Comparison of ENCODE assay signal across 1 cellular context in the genomic region with DNA sequence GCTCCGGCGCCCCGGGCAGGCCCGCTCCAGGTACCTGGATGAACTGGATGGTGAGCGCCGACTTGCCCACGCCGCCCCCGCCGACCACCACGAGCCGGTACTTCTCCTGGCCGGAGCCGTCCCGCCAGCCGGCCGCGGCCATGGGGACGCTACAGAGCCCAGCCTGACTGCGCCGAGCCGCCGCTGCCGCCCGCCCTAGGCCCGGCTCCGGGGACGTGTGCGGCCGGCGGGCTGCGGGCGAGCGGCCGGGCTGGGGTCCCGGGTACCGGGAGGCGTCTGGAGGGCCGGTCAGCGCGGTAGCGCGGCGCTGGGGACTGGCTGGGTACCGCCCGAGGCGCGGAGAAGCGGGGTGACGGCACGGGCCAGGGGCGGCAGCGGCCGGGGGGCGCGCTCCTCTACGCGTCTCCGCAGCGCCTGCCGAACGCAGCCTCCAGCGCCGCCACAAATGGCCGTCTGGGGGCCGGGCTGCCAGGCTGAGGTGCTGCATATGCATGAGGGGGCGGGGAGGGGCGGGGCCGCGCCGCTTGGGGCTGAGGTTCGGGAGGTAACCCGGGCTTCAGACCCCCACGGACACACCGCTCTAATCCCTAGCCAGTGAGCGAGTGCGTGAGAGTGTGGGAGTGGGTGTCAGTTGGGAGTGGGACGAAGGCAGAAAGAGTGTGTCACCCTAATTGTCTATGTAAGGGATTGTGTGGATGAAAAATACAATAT.
A peak's percentile ranks its signal among the peaks of the same experiment; 100 is the strongest.
TF ChIP-seq lines count a peak whose summit lies in the region.

A gene (minus strand): TSS at position 455 of the 711 bp plus-strand sequence. CDS start 313 bp downstream, at position 142.

TF ChIP-seq in HepG2, 621 proteins besides CTCF, POLR2A, EP300 and RAD21 (continued from another document and continues in another):
- TF ChIP-seq, protein P1, sequence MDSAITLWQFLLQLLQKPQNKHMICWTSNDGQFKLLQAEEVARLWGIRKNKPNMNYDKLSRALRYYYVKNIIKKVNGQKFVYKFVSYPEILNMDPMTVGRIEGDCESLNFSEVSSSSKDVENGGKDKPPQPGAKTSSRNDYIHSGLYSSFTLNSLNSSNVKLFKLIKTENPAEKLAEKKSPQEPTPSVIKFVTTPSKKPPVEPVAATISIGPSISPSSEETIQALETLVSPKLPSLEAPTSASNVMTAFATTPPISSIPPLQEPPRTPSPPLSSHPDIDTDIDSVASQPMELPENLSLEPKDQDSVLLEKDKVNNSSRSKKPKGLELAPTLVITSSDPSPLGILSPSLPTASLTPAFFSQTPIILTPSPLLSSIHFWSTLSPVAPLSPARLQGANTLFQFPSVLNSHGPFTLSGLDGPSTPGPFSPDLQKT (CRISPR knock-in tag; IDR thresholded peaks at IDR 0.05; ENCODE audit: borderline replicate concordance) = no peak
- TF ChIP-seq, protein P2, sequence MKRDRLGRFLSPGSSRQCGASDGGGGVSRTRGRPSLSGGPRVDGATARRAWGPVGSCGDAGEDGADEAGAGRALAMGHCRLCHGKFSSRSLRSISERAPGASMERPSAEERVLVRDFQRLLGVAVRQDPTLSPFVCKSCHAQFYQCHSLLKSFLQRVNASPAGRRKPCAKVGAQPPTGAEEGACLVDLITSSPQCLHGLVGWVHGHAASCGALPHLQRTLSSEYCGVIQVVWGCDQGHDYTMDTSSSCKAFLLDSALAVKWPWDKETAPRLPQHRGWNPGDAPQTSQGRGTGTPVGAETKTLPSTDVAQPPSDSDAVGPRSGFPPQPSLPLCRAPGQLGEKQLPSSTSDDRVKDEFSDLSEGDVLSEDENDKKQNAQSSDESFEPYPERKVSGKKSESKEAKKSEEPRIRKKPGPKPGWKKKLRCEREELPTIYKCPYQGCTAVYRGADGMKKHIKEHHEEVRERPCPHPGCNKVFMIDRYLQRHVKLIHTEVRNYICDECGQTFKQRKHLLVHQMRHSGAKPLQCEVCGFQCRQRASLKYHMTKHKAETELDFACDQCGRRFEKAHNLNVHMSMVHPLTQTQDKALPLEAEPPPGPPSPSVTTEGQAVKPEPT (CRISPR knock-in tag; IDR thresholded peaks at IDR 0.05; ENCODE audit: low read depth) = no peak
- TF ChIP-seq GATA4 (IDR thresholded peaks at IDR 0.05; ENCODE audit: borderline replicate concordance, low read depth) (peak; percentile 53; the same call in 1 of the 2 replicates), HCFC1 (IDR thresholded peaks at IDR 0.05; ENCODE audit: low read depth, low read length) (no peak), NFIB (CRISPR knock-in tag; IDR thresholded peaks at IDR 0.05; ENCODE audit: borderline replicate concordance) (no peak), ZNF883 (CRISPR knock-in tag; IDR thresholded peaks at IDR 0.05; ENCODE audit: not compliant biosample characterization) (no peak), ZNF709 (CRISPR knock-in tag; IDR thresholded peaks at IDR 0.05) (0 out of 2 replicates have a peak, but pooled peaks have one; percentile 39), ZNF251 (CRISPR knock-in tag; IDR thresholded peaks at IDR 0.05) (no peak), TGIF2 (CRISPR knock-in tag; IDR thresholded peaks at IDR 0.05) (no peak), ZNF781 (CRISPR knock-in tag; IDR thresholded peaks at IDR 0.05; ENCODE audit: borderline replicate concordance, not compliant biosample characterization) (no peak), ZIK1 (CRISPR knock-in tag; IDR thresholded peaks at IDR 0.05; ENCODE audit: borderline replicate concordance, low read depth) (no peak), JARID2 (CRISPR knock-in tag; IDR thresholded peaks at IDR 0.05; ENCODE audit: insufficient replicate concordance) (no peak), SOX5 (CRISPR knock-in tag; IDR thresholded peaks at IDR 0.05; ENCODE audit: borderline replicate concordance) (no peak), PCBP1 (IDR thresholded peaks at IDR 0.05; ENCODE audit: borderline replicate concordance, low read depth, low read length) (no peak), WIZ (CRISPR knock-in tag; IDR thresholded peaks at IDR 0.05) (no peak; the same call in 1 of the 2 replicates), LCORL (IDR thresholded peaks at IDR 0.05) (no peak), LCORL (CRISPR knock-in tag; IDR thresholded peaks at IDR 0.05) (no peak), SUZ12 (IDR thresholded peaks at IDR 0.05; ENCODE audit: low read depth, low read length) (no peak), ARNT2 (CRISPR knock-in tag; IDR thresholded peaks at IDR 0.05; ENCODE audit: low read depth) (no peak), SOX6 (IDR thresholded peaks at IDR 0.05) (no peak), SOX6 (CRISPR knock-in tag; IDR thresholded peaks at IDR 0.05) (0 out of 2 replicates have a peak, but pooled peaks have one; percentile 11), ATF7 (IDR thresholded peaks at IDR 0.05) (no peak), ATF7 (CRISPR knock-in tag; IDR thresholded peaks at IDR 0.05) (no peak), EEA1 (CRISPR knock-in tag; IDR thresholded peaks at IDR 0.05; ENCODE audit: borderline replicate concordance) (no peak), RXRB (CRISPR knock-in tag; IDR thresholded peaks at IDR 0.05; ENCODE audit: borderline replicate concordance) (no peak), HIVEP1 (CRISPR knock-in tag; IDR thresholded peaks at IDR 0.05) (no peak), SP1 (IDR thresholded peaks at IDR 0.05) (no peak), SP1 (CRISPR knock-in tag; IDR thresholded peaks at IDR 0.05) (peak; percentile 77; the same call in 1 of the 2 replicates), SAFB2 (CRISPR knock-in tag; IDR thresholded peaks at IDR 0.05; ENCODE audit: borderline replicate concordance, low read depth) (peak; percentile 75; the same call in 1 of the 2 replicates)
- TF ChIP-seq, protein P3, sequence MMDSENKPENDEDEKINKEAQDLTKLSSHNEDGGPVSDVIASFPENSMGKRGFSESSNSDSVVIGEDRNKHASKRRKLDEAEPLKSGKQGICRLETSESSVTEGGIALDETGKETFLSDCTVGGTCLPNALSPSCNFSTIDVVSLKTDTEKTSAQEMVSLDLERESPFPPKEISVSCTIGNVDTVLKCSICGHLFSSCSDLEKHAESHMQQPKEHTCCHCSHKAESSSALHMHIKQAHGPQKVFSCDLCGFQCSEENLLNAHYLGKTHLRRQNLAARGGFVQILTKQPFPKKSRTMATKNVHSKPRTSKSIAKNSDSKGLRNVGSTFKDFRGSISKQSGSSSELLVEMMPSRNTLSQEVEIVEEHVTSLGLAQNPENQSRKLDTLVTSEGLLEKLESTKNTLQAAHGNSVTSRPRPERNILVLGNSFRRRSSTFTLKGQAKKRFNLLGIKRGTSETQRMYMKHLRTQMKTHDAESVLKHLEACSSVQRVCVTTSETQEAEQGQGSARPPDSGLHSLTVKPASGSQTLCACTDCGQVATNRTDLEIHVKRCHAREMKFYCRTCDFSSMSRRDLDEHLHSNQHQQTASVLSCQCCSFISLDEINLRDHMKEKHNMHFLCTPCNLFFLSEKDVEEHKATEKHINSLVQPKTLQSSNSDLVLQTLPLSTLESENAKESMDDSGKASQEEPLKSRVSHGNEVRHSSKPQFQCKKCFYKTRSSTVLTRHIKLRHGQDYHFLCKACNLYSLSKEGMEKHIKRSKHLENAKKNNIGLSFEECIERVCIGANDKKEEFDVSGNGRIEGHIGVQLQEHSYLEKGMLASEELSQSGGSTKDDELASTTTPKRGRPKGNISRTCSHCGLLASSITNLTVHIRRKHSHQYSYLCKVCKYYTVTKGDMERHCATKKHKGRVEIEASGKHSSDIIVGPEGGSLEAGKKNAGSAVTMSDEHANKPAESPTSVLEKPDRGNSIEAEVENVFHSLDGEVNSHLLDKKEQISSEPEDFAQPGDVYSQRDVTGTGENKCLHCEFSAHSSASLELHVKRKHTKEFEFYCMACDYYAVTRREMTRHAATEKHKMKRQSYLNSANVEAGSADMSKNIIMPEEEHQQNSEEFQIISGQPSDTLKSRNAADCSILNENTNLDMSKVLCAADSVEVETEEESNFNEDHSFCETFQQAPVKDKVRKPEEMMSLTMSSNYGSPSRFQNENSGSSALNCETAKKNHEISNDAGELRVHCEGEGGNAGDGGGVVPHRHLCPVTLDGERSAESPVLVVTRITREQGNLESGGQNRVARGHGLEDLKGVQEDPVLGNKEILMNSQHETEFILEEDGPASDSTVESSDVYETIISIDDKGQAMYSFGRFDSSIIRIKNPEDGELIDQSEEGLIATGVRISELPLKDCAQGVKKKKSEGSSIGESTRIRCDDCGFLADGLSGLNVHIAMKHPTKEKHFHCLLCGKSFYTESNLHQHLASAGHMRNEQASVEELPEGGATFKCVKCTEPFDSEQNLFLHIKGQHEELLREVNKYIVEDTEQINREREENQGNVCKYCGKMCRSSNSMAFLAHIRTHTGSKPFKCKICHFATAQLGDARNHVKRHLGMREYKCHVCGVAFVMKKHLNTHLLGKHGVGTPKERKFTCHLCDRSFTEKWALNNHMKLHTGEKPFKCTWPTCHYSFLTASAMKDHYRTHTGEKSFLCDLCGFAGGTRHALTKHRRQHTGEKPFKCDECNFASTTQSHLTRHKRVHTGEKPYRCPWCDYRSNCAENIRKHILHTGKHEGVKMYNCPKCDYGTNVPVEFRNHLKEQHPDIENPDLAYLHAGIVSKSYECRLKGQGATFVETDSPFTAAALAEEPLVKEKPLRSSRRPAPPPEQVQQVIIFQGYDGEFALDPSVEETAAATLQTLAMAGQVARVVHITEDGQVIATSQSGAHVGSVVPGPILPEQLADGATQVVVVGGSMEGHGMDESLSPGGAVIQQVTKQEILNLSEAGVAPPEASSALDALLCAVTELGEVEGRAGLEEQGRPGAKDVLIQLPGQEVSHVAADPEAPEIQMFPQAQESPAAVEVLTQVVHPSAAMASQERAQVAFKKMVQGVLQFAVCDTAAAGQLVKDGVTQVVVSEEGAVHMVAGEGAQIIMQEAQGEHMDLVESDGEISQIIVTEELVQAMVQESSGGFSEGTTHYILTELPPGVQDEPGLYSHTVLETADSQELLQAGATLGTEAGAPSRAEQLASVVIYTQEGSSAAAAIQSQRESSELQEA (CRISPR knock-in tag; IDR thresholded peaks at IDR 0.05; ENCODE audit: not compliant biosample characterization) = peak; percentile 50
- TF ChIP-seq, protein P4, sequence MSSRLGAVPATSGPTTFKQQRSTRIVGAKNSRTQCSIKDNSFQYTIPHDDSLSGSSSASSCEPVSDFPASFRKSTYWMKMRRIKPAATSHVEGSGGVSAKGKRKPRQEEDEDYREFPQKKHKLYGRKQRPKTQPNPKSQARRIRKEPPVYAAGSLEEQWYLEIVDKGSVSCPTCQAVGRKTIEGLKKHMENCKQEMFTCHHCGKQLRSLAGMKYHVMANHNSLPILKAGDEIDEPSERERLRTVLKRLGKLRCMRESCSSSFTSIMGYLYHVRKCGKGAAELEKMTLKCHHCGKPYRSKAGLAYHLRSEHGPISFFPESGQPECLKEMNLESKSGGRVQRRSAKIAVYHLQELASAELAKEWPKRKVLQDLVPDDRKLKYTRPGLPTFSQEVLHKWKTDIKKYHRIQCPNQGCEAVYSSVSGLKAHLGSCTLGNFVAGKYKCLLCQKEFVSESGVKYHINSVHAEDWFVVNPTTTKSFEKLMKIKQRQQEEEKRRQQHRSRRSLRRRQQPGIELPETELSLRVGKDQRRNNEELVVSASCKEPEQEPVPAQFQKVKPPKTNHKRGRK (CRISPR knock-in tag; IDR thresholded peaks at IDR 0.05) = no peak
- TF ChIP-seq, protein P5, sequence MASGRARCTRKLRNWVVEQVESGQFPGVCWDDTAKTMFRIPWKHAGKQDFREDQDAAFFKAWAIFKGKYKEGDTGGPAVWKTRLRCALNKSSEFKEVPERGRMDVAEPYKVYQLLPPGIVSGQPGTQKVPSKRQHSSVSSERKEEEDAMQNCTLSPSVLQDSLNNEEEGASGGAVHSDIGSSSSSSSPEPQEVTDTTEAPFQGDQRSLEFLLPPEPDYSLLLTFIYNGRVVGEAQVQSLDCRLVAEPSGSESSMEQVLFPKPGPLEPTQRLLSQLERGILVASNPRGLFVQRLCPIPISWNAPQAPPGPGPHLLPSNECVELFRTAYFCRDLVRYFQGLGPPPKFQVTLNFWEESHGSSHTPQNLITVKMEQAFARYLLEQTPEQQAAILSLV (CRISPR knock-in tag; IDR thresholded peaks at IDR 0.05; ENCODE audit: borderline replicate concordance) = no peak; the same call in 1 of the 2 replicates
- TF ChIP-seq, protein P6, sequence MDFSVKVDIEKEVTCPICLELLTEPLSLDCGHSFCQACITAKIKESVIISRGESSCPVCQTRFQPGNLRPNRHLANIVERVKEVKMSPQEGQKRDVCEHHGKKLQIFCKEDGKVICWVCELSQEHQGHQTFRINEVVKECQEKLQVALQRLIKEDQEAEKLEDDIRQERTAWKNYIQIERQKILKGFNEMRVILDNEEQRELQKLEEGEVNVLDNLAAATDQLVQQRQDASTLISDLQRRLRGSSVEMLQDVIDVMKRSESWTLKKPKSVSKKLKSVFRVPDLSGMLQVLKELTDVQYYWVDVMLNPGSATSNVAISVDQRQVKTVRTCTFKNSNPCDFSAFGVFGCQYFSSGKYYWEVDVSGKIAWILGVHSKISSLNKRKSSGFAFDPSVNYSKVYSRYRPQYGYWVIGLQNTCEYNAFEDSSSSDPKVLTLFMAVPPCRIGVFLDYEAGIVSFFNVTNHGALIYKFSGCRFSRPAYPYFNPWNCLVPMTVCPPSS (IDR thresholded peaks at IDR 0.05) = no peak
- TF ChIP-seq, protein P7, sequence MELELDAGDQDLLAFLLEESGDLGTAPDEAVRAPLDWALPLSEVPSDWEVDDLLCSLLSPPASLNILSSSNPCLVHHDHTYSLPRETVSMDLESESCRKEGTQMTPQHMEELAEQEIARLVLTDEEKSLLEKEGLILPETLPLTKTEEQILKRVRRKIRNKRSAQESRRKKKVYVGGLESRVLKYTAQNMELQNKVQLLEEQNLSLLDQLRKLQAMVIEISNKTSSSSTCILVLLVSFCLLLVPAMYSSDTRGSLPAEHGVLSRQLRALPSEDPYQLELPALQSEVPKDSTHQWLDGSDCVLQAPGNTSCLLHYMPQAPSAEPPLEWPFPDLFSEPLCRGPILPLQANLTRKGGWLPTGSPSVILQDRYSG (CRISPR knock-in tag; IDR thresholded peaks at IDR 0.05) = no peak
- TF ChIP-seq, protein P8, sequence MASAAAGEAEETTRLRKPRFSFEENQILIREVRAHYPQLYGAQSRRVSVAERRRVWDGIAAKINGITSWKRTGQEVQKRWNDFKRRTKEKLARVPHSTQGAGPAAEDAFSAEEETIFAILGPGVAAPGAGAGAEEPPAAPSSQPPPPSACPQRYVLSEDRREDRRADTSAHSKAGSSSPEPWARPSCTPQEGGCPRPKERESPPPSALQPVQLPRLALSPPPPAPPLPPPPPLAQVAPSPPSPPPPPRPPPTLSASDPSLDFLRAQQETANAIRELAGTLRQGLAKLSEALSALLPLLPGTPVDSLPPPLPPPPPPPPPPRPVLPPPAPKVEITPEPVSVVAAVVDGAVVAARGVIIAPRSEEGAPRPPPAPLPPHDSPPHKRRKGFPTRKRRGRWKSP (CRISPR knock-in tag; IDR thresholded peaks at IDR 0.05) = peak; percentile 70
- TF ChIP-seq, protein P9, sequence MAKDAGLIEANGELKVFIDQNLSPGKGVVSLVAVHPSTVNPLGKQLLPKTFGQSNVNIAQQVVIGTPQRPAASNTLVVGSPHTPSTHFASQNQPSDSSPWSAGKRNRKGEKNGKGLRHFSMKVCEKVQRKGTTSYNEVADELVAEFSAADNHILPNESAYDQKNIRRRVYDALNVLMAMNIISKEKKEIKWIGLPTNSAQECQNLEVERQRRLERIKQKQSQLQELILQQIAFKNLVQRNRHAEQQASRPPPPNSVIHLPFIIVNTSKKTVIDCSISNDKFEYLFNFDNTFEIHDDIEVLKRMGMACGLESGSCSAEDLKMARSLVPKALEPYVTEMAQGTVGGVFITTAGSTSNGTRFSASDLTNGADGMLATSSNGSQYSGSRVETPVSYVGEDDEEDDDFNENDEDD (CRISPR knock-in tag; IDR thresholded peaks at IDR 0.05; ENCODE audit: borderline replicate concordance) = 0 out of 2 replicates have a peak, but pooled peaks have one; percentile 10
- TF ChIP-seq, protein P10, sequence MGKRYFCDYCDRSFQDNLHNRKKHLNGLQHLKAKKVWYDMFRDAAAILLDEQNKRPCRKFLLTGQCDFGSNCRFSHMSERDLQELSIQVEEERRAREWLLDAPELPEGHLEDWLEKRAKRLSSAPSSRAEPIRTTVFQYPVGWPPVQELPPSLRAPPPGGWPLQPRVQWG (CRISPR knock-in tag; IDR thresholded peaks at IDR 0.05; ENCODE audit: borderline replicate concordance, low read depth) = no peak
